1 cellular context compared by ENCODE assay signal in genomic region chr3:101724329-101725191, GRCh38.
TF ChIP-seq lines count a peak whose summit lies in the region.

CEP97 (plus strand) TSS chr3:101724614; CDS start chr3:101724677, 63 bp downstream.

TF ChIP-seq in K562, 482 proteins besides CTCF, POLR2A, EP300 and RAD21 (continued from another document and continues in another):
- TF ChIP-seq CREB3L1 (IDR thresholded peaks at IDR 0.05; ENCODE audit: borderline replicate concordance, low read depth) (peak; percentile 87; the same call in 1 of the 2 replicates), KDM5B (IDR thresholded peaks at IDR 0.05; ENCODE audit: insufficient replicate concordance, low read depth, low read length) (no peak), ZNF140 (CRISPR knock-in tag; IDR thresholded peaks at IDR 0.05) (no peak), EWSR1 (IDR thresholded peaks at IDR 0.05; ENCODE audit: borderline replicate concordance, low read depth, partially characterized antibody) (no peak), MAZ (CRISPR knock-in tag; conservative IDR thresholded peaks at IDR 0.05 in 1 of 2, IDR thresholded peaks at IDR 0.05 in 1 of 2) (peak in 1 of 2 experiments; percentile 30; a peak in 2 of 4 replicates), MITF (IDR thresholded peaks at IDR 0.05) (no peak), AFF1 (IDR thresholded peaks at IDR 0.05; ENCODE audit: low read depth in 1 of 2, partially characterized antibody in 2 of 2) (peak in 1 of 2 experiments; percentile 98), ETS1 (conservative IDR thresholded peaks at IDR 0.05; ENCODE audit: control insufficient read depth, low read depth, low read length) (peak; percentile 90; the same call in 1 of the 2 replicates), TARDBP (IDR thresholded peaks at IDR 0.05) (no peak), FOXP1 (CRISPR knock-in tag; IDR thresholded peaks at IDR 0.05) (peak; percentile 49; the same call in 1 of the 2 replicates), RFX1 (IDR thresholded peaks at IDR 0.05) (peak; percentile 53; the same call in 1 of the 2 replicates), SPI1 (IDR thresholded peaks at IDR 0.05; ENCODE audit: borderline replicate concordance, low read depth, low read length) (0 out of 2 replicates have a peak, but pooled peaks have one; percentile 5), TBP (optimal IDR thresholded peaks at IDR 0.05; ENCODE audit: low read depth, low read length) (peak; percentile 65), ARID2 (IDR thresholded peaks at IDR 0.05) (no peak), PHF8 (IDR thresholded peaks at IDR 0.05; ENCODE audit: borderline replicate concordance, low read length) (peak; percentile 56; the same call in 1 of the 2 replicates), CREM (IDR thresholded peaks at IDR 0.05; ENCODE audit: low read depth) (peak; percentile 74; the same call in 1 of the 2 replicates), ZNF197 (CRISPR knock-in tag; IDR thresholded peaks at IDR 0.05; ENCODE audit: low read depth) (0 out of 2 replicates have a peak, but pooled peaks have one; percentile 87), ZFP1 (CRISPR knock-in tag; IDR thresholded peaks at IDR 0.05) (no peak), ZNF143 (CRISPR knock-in tag; IDR thresholded peaks at IDR 0.05) (peak; percentile 95), TEAD2 (tag; IDR thresholded peaks at IDR 0.05) (no peak), POLR2AphosphoS5 (IDR thresholded peaks at IDR 0.05; ENCODE audit: control insufficient read depth, insufficient read depth, low read depth, low read length) (0 out of 2 replicates have a peak, but pooled peaks have one; percentile 32), ESRRA (IDR thresholded peaks at IDR 0.05; ENCODE audit: borderline replicate concordance, low read depth) (0 out of 2 replicates have a peak, but pooled peaks have one; percentile 14), PKNOX1 (IDR thresholded peaks at IDR 0.05) (peak; percentile 33; the same call in 1 of the 2 replicates), ZNF766 (CRISPR knock-in tag; conservative IDR thresholded peaks at IDR 0.05) (peak; percentile 67; the same call in 1 of the 2 replicates), TFAM (CRISPR knock-in tag; conservative IDR thresholded peaks at IDR 0.05) (no peak), HMG20A (CRISPR knock-in tag; conservative IDR thresholded peaks at IDR 0.05) (no peak), IFI16 (CRISPR knock-in tag; IDR thresholded peaks at IDR 0.05) (no peak), ERF (CRISPR knock-in tag; IDR thresholded peaks at IDR 0.05) (no peak), ZNF444 (CRISPR knock-in tag; IDR thresholded peaks at IDR 0.05) (no peak), SIX5 (IDR thresholded peaks at IDR 0.05; ENCODE audit: borderline replicate concordance in 1 of 2, insufficient read depth in 1 of 2, low read depth in 1 of 2, low read length in 2 of 2) (peak; percentile 76 to 83), MAFK (IDR thresholded peaks at IDR 0.05; ENCODE audit: low read length) (no peak), ARID4B (CRISPR knock-in tag; IDR thresholded peaks at IDR 0.05) (peak; percentile 37; the same call in 1 of the 2 replicates), ASH1L (IDR thresholded peaks at IDR 0.05; ENCODE audit: borderline replicate concordance, low read depth, partially characterized antibody) (no peak), TRIM25 (IDR thresholded peaks at IDR 0.05; ENCODE audit: borderline replicate concordance) (no peak), CHD1 (IDR thresholded peaks at IDR 0.05; ENCODE audit: low read length) (no peak), ZNF253 (CRISPR knock-in tag; conservative IDR thresholded peaks at IDR 0.05) (no peak), ZNF263 (CRISPR knock-in tag; IDR thresholded peaks at IDR 0.05; ENCODE audit: borderline replicate concordance) (no peak), E2F3 (CRISPR knock-in tag; IDR thresholded peaks at IDR 0.05) (no peak; the same call in 1 of the 2 replicates), NFYB (IDR thresholded peaks at IDR 0.05; ENCODE audit: extremely low read depth, insufficient read length) (peak; percentile 36), ZBTB7A (IDR thresholded peaks at IDR 0.05; ENCODE audit: borderline replicate concordance, control insufficient read depth, low read depth, low read length) (peak; percentile 86), ZNF717 (CRISPR knock-in tag; IDR thresholded peaks at IDR 0.05) (no peak), LEF1 (IDR thresholded peaks at IDR 0.05) (no peak), TEAD1 (CRISPR knock-in tag; IDR thresholded peaks at IDR 0.05) (0 out of 4 replicates have a peak, but pooled peaks of 1 of the 2 experiments have one; percentile 18)
